Comparison of ENCODE assay signal across 14 cellular contexts in genomic region chr2:54639609-54640008, GRCh38.
A peak's percentile ranks its signal among the peaks of the same experiment; 100 is the strongest.
DNase-seq lines count a peak whose midpoint lies in the region; TF ChIP-seq lines count a peak whose summit lies in the region.
"Had no signal": no experiment of that assay in that cellular context is flagged by ENCODE, and none has a peak within 500 bp of the region (broad histone marks: within the 10 kb centered on the region; RNA-seq: fewer than 3 reads in every experiment).

No MANE protein-coding gene starts in this region.

- H3K9me3 ChIP-seq in A673 (ENCODE audit: low read depth, low read length, poor library complexity, severe bottlenecking) (no peaks in the 10 kb centered on the region), thyroid gland (no peaks in the 10 kb centered on the region)
- H3K9me3 ChIP-seq: HAP-1 had no signal

- H3K4me3 ChIP-seq in A673 (ENCODE audit: low read depth, low read length, poor library complexity, severe bottlenecking), result no peak overlapping the region
- H3K4me3 ChIP-seq in thyroid gland (replicated peaks in 1 of 3), result no peak overlapping the region
- H3K4me3 ChIP-seq: HAP-1 had no signal

- H3K4me1 ChIP-seq in A673 (ENCODE audit: insufficient read depth, low read length, poor library complexity, severe bottlenecking), result peaks cover 61% of the 10 kb centered on the region
- peaks cover 22 to 28% of the 10 kb centered on the region in 2 donors for H3K4me1 ChIP-seq in thyroid gland

- H3K27me3 ChIP-seq in A673 (replicated peaks; ENCODE audit: insufficient read depth, low read depth, low read length, poor library complexity) (no peaks in the 10 kb centered on the region), thyroid gland (no peaks in the 10 kb centered on the region)

- TF ChIP-seq CTCF in A673 (conservative IDR thresholded peaks at IDR 0.05; ENCODE audit: low read depth, low read length), result no peak
- TF ChIP-seq CTCF in thyroid gland (IDR thresholded peaks at IDR 0.05), result no peak

- 85 to 88% methylated on average over 4 of the region's 4 CpGs for WGBS in thyroid gland, 2 donors

- intact Hi-C loops in A673 (cut with micrococcal nuclease; ENCODE audit: unreplicated experiment), result loop anchor here (5.0 kb wide), 1 partner anchor 82 kb away; no protein-coding TSS in a partner anchor
- intact Hi-C loops in thyroid gland (cut with DNase I), result no loop called here

- BruUV-seq in A673 (replicated peaks; lab: Mats Ljungman, UMichigan), result no TSS peak

- CTCF ChIA-PET in A673 (lab: Charles Lee), result no interaction called here

- TF ChIP-seq POLR2A in thyroid gland (IDR thresholded peaks at IDR 0.05), result no peak

- H3K27ac ChIP-seq in A673 (ENCODE audit: low read depth, low read length, poor library complexity, severe bottlenecking) (peak overlapping the region; percentile 65), thyroid gland (peak overlapping the region in 1 of 3 donors; percentile 32)
- H3K27ac ChIP-seq: C4-2B had no signal

- H3K36me3 ChIP-seq in A673 (ENCODE audit: insufficient read depth, low read length, poor library complexity, severe bottlenecking), result peaks cover 20% of the 10 kb centered on the region
- peaks cover 26 to 32% of the 10 kb centered on the region in 2 donors for H3K36me3 ChIP-seq in thyroid gland

- DNase-seq in A673 (ENCODE audit: low spot score), result peak; percentile 51
- DNase-seq in HCEC 1CT, result peak; percentile 6
- DNase-seq in amniotic epithelial cell (ENCODE audit: low read depth), result peak; percentile 44
- peak; percentile 72 for DNase-seq in kidney tubule cell (ENCODE audit: low spot score)
- no peak for DNase-seq in AG08396 (ENCODE audit: low spot score)
- no peak for DNase-seq in NCI-H1417 treated with DMSO at 0.1 percent for 48 hours (lab: John Stamatoyannopoulos, UW)
- no peak for DNase-seq in stimulated activated CD4-positive, alpha-beta T cell treated with anti-CD3 and anti-CD28 coated beads, Interleukin-4, amount 100 ng/mL, for 4 hours
- DNase-seq in thyroid gland, result no peak
- DNase-seq: activated CD4-positive, CD25-positive, alpha-beta regulatory T cell treated with anti-CD3 and anti-CD28 coated beads, Interleukin-2, amount 50 U/mL, for 72 hours; activated effector memory CD4-positive, alpha-beta T cell treated with Interleukin-2 at 50 U/mL for 16 hours; NCI-H2171; RPMI8226 had no signal

- POLR2A ChIA-PET in A673 (lab: Charles Lee; ENCODE audit: low non-redundant PET), result no interaction called here

Comparison
In these comparisons a context has a peak if more than half of its experiments do, and no peak if none do; other contexts are left out.
1. DNase-seq: peak in A673 (single experiment), HCEC 1CT (single experiment), amniotic epithelial cell (single experiment) and kidney tubule cell (single experiment); none in AG08396 (single experiment), NCI-H1417 treated with DMSO at 0.1 percent for 48 hours (single experiment), stimulated activated CD4-positive, alpha-beta T cell treated with anti-CD3 and anti-CD28 coated beads, Interleukin-4, amount 100 ng/mL, for 4 hours (0 of 2) and thyroid gland (0 of 2).